ENCODE assay signal across 10 cellular contexts in the genomic region with DNA sequence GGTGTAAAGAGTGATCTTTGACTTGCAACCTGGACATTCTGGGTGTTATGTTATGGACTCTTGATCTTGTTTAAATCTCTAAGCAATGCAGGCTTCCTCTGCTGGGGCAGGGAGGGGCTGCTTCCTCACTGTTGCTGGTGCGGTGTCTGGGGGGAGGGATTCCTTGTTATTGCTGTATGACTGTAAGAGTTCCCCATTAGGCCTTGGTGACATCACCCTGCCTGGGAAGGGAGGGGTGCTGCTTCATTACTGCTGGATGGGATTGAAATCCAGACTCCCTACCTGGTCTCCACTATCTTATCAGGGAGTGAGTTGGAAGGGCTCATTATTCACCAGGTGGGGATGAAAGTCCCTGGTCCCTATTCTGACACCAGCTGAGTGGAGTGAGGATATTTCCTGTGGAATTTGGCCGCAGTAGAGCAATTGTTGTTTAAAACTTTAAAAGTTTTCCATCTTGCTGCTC. TPM values are rescaled to one million over a fixed set of nuclear protein-coding genes. Genes with fewer than 3 reads are reported as not detected.
A peak's percentile ranks its signal among the peaks of the same experiment; 100 is the strongest.
DNase-seq lines count a peak whose midpoint lies in the region; ATAC-seq and TF ChIP-seq lines count a peak whose summit lies in the region.
"Had no signal": no experiment of that assay in that cellular context is flagged by ENCODE, and none has a peak within 500 bp of the region (broad histone marks: within the 10 kb centered on the region; RNA-seq: fewer than 3 reads in every experiment).

No MANE protein-coding gene starts in this region.

- ATAC-seq in IMR-90 (ENCODE audit: low read depth) = no peak
- no peak for ATAC-seq in HG02763 (IDR thresholded peaks at IDR 0.05; ENCODE audit: unreplicated experiment)

- no TSS peak for BruUV-seq in IMR-90 (replicated peaks; lab: Mats Ljungman, UMichigan)

- H2AK5ac ChIP-seq in IMR-90 (ENCODE audit: low read depth, low read length) = no peak overlapping the region

- H3K18ac ChIP-seq in IMR-90 (ENCODE audit: low read depth, low read length) = no peak overlapping the region

- H3K4me2 ChIP-seq in IMR-90 (ENCODE audit: low read depth, low read length) = no peak overlapping the region

- peak; percentile 48 for DNase-seq in IMR-90
- DNase-seq in glomerular visceral epithelial cell (ENCODE audit: extremely low spot score) = peak; percentile 54
- peak; percentile 75 for DNase-seq in sigmoid colon
- DNase-seq in stimulated activated CD4-positive, alpha-beta T cell treated with anti-CD3 and anti-CD28 coated beads, Interleukin-4, amount 100 ng/mL, for 4 hours = no peak
- no peak for DNase-seq in ureter (ENCODE audit: low spot score)
- no peak for DNase-seq in midbrain (lab: John Stamatoyannopoulos, UW)
- DNase-seq: activated CD8-positive, alpha-beta memory T cell treated with anti-CD3 and anti-CD28 coated beads for 24 hours; NCI-H1105 treated with DMSO at 0.1 percent for 48 hours had no signal

- TF ChIP-seq POLR2A in IMR-90 (IDR thresholded peaks at IDR 0.05; ENCODE audit: low read depth, low read length) (no peak), sigmoid colon (IDR thresholded peaks at IDR 0.05) (no peak)

- no peak for TF ChIP-seq CTCF in IMR-90 (conservative IDR thresholded peaks at IDR 0.05; ENCODE audit: low read depth, low read length)
- no peak for TF ChIP-seq CTCF in VCaP (conservative IDR thresholded peaks at IDR 0.05)
- TF ChIP-seq CTCF in sigmoid colon (IDR thresholded peaks at IDR 0.05) = no peak

- H3K27me3 ChIP-seq in IMR-90 (ENCODE audit: control insufficient read depth, insufficient read depth, low read length) = no peaks in the 10 kb centered on the region
- no peaks in the 10 kb centered on the region for H3K27me3 ChIP-seq in sigmoid colon

- no peak overlapping the region for H3K23ac ChIP-seq in IMR-90 (ENCODE audit: low read depth, low read length)

- no peak overlapping the region for H2AK9ac ChIP-seq in IMR-90 (replicated peaks; ENCODE audit: low read depth, low read length, poor library complexity)

- in situ Hi-C loops in IMR-90 (cut with MboI; ENCODE audit: low sequenced_read_pairs) = no loop called here

- H3K14ac ChIP-seq in IMR-90 (replicated peaks; ENCODE audit: low read depth, low read length) = no peak overlapping the region

- POLR2A ChIA-PET in IMR-90 (lab: Charles Lee; ENCODE audit: unreplicated experiment) = no interaction called here

- CTCF ChIA-PET in IMR-90 (lab: Yijun Ruan, JAX) = no interaction called here

- dilution Hi-C loops in IMR-90 (cut with HindIII; ENCODE audit: low sequenced_read_pairs, unreplicated experiment) = no loop called here

- H3K4me1 ChIP-seq in IMR-90 (ENCODE audit: control insufficient read depth, insufficient read depth, low read length) (peaks cover 5% of the 10 kb centered on the region), sigmoid colon (peaks cover 0 to 27% (median 22%) of the 10 kb centered on the region in 4 donors)

- peaks cover 20 to 52% of the 10 kb centered on the region in 2 experiments; a peak in 3 of 4 replicates for H3K79me1 ChIP-seq in IMR-90 (ENCODE audit: low read depth in 1 of 2, low read length in 2 of 2)

- no peak overlapping the region; the same call in 2 of the 3 replicates for H2BK15ac ChIP-seq in IMR-90 (ENCODE audit: low read depth, low read length)

- H4K20me1 ChIP-seq in IMR-90 (ENCODE audit: insufficient read depth, low read length) = peaks cover 15% of the 10 kb centered on the region

- no peak overlapping the region for H2BK20ac ChIP-seq in IMR-90 (ENCODE audit: low read depth, low read length)

- no peak overlapping the region for H4K8ac ChIP-seq in IMR-90 (ENCODE audit: low read depth in 2 of 2, low read length in 2 of 2)

- TF ChIP-seq EP300 in sigmoid colon (IDR thresholded peaks at IDR 0.05) = no peak

- H2BK5ac ChIP-seq in IMR-90 (ENCODE audit: low read depth, low read length, poor library complexity, severe bottlenecking) = no peak overlapping the region

- H4K91ac ChIP-seq in IMR-90 (ENCODE audit: insufficient read depth, low read depth, low read length) = no peak overlapping the region

- H3K4ac ChIP-seq in IMR-90 (ENCODE audit: low read depth, low read length) = no peak overlapping the region

- no peak overlapping the region for H3K56ac ChIP-seq in IMR-90 (ENCODE audit: extremely low read depth, insufficient read depth, low read length)

- H2BK120ac ChIP-seq in IMR-90 (ENCODE audit: low read depth, low read length) = no peak overlapping the region

- no peak overlapping the region for H2AFZ ChIP-seq in IMR-90 (replicated peaks; ENCODE audit: low read length, poor library complexity)

- H3K4me3 ChIP-seq in IMR-90 (ENCODE audit: insufficient read depth, low read depth, low read length) (no peak overlapping the region), sigmoid colon (no peak overlapping the region)

- intact Hi-C loops in IMR-90 (cut with micrococcal nuclease) = no loop called here
- intact Hi-C loops in sigmoid colon (cut with DNase I) = no loop called here

- peaks cover 2% of the 10 kb centered on the region; the same call in 1 of the 2 replicates for H3K36me3 ChIP-seq in IMR-90 (ENCODE audit: control insufficient read depth, insufficient read depth, low read length)
- no peaks in the 10 kb centered on the region for H3K36me3 ChIP-seq in sigmoid colon

- no peak for TF ChIP-seq RAD21 in IMR-90 (IDR thresholded peaks at IDR 0.05; ENCODE audit: low read length)

- H3K9me1 ChIP-seq in IMR-90 (ENCODE audit: insufficient read depth, low read length) = peaks cover 5% of the 10 kb centered on the region

- H4K5ac ChIP-seq in IMR-90 (ENCODE audit: low read depth, low read length) = no peak overlapping the region

- H3K9ac ChIP-seq in IMR-90 (ENCODE audit: low read depth, low read length) = no peak overlapping the region

- no CpG with 5 or more reads among the region's 2 CpGs for WGBS in IMR-90 (ENCODE audit: extremely low coverage in 2 of 2, insufficient read length in 1 of 2), 2 experiments
- WGBS in sigmoid colon, 2 donors = 25 to 47% methylated on average over 2 of the region's 2 CpGs

- H3K27ac ChIP-seq in IMR-90 (ENCODE audit: insufficient read depth, low read length) (no peak overlapping the region), VCaP (peak overlapping the region; percentile 3; the same call in 1 of the 2 replicates), sigmoid colon (peak overlapping the region in 2 of 4 donors; percentile 30 to 34)

- H3K9me3 ChIP-seq in IMR-90 (ENCODE audit: control insufficient read depth, insufficient read depth, low read length) (no peaks in the 10 kb centered on the region), sigmoid colon (no peaks in the 10 kb centered on the region)

TF ChIP-seq in IMR-90, 13 proteins besides CTCF, POLR2A, EP300 and RAD21 (continues in another document):
- TF ChIP-seq ELK1 (IDR thresholded peaks at IDR 0.05; ENCODE audit: borderline replicate concordance, low read depth, low read length) = no peak
- TF ChIP-seq SMC3 (IDR thresholded peaks at IDR 0.05; ENCODE audit: low read depth, low read length) = no peak
- no peak for TF ChIP-seq RCOR1 (IDR thresholded peaks at IDR 0.05; ENCODE audit: insufficient replicate concordance, low read length)
- TF ChIP-seq USF2 (IDR thresholded peaks at IDR 0.05; ENCODE audit: low read depth, low read length) = no peak
- no peak for TF ChIP-seq MAFK (IDR thresholded peaks at IDR 0.05; ENCODE audit: low read depth, low read length)
- no peak for TF ChIP-seq BHLHE40 (IDR thresholded peaks at IDR 0.05; ENCODE audit: low read depth, low read length)
- no peak for TF ChIP-seq CEBPB (IDR thresholded peaks at IDR 0.05; ENCODE audit: low read depth, low read length)
- TF ChIP-seq NFE2L2 (IDR thresholded peaks at IDR 0.05; ENCODE audit: low read depth, low read length) = no peak
- TF ChIP-seq CHD1 (IDR thresholded peaks at IDR 0.05; ENCODE audit: low read depth, low read length) = no peak
- no peak for TF ChIP-seq MXI1 (IDR thresholded peaks at IDR 0.05; ENCODE audit: borderline replicate concordance, low read depth, low read length)
- TF ChIP-seq RFX5 (IDR thresholded peaks at IDR 0.05; ENCODE audit: low read depth, low read length) = no peak
- TF ChIP-seq MAZ (IDR thresholded peaks at IDR 0.05; ENCODE audit: borderline replicate concordance, low read depth, low read length) = no peak

RNA-seq across cellular contexts. Expression of gene OGDH, which starts 8.8 kb away (rescaled TPM):
- 52.8 and 56.5 TPM in 2 replicates for total RNA-seq in IMR-90 (2012; rRNA removed)
- 47.4 and 47.5 TPM in 2 replicates for polyA plus RNA-seq in IMR-90 (2012; rRNA removed)
- polyA plus RNA-seq in IMR-90 (2012; cell fraction: cytosol; rRNA removed) = 34.5 and 44.6 TPM in 2 replicates
- 38.0 and 54.5 TPM in 2 replicates for polyA plus RNA-seq in IMR-90 (2012; cell fraction: nucleus; rRNA removed; ENCODE audit: low replicate concordance)
- 100 to 1,000 TPM in 2 of 4 donors, 10 to 100 TPM in 2; 65.5 to 102 (median 98.3) TPM for total RNA-seq in sigmoid colon
- polyA plus RNA-seq in sigmoid colon = 10 to 100 TPM; 39.0 to 74.4 (median 68.0) TPM
- total RNA-seq in ureter = 109 TPM

RNA-seq across cellular contexts. Expression of gene TMED4, which starts 33.1 kb away (rescaled TPM):
- total RNA-seq in IMR-90 (2012; rRNA removed) (68.0 and 92.7 TPM in 2 replicates), sigmoid colon (100 to 1,000 TPM; 114 to 209 (median 154) TPM), ureter (105 TPM)
- polyA plus RNA-seq in IMR-90 (2012; rRNA removed) (57.3 and 58.6 TPM in 2 replicates), sigmoid colon (10 to 100 TPM; 18.6 to 49.8 (median 20.8) TPM)
- polyA plus RNA-seq in IMR-90 (2012; cell fraction: cytosol; rRNA removed) = 44.5 and 118 TPM in 2 replicates
- polyA plus RNA-seq in IMR-90 (2012; cell fraction: nucleus; rRNA removed; ENCODE audit: low replicate concordance) = 104 and 122 TPM in 2 replicates

RNA-seq across cellular contexts. Expression of gene DDX56, which starts 41.5 kb away (rescaled TPM):
- total RNA-seq in IMR-90 (2012; rRNA removed) (56.9 and 67.7 TPM in 2 replicates), sigmoid colon (10 to 100 TPM; 27.8 to 56.1 (median 44.2) TPM), ureter (89.4 TPM)
- polyA plus RNA-seq in IMR-90 (2012; rRNA removed) (58.2 and 59.4 TPM in 2 replicates), sigmoid colon (10 to 100 TPM; 14.6 to 60.5 (median 19.2) TPM)
- 30.4 and 32.4 TPM in 2 replicates for polyA plus RNA-seq in IMR-90 (2012; cell fraction: cytosol; rRNA removed)
- 167 and 209 TPM in 2 replicates for polyA plus RNA-seq in IMR-90 (2012; cell fraction: nucleus; rRNA removed; ENCODE audit: low replicate concordance)

Comparison
In these comparisons a context has a peak if more than half of its experiments do, and no peak if none do; other contexts are left out.
1. DNase-seq: peak in IMR-90 (single experiment), glomerular visceral epithelial cell (single experiment) and sigmoid colon (single experiment); none in stimulated activated CD4-positive, alpha-beta T cell treated with anti-CD3 and anti-CD28 coated beads, Interleukin-4, amount 100 ng/mL, for 4 hours (0 of 2), ureter (single experiment) and midbrain (single experiment).